1 cellular context compared by ENCODE assay signal in the genomic region with DNA sequence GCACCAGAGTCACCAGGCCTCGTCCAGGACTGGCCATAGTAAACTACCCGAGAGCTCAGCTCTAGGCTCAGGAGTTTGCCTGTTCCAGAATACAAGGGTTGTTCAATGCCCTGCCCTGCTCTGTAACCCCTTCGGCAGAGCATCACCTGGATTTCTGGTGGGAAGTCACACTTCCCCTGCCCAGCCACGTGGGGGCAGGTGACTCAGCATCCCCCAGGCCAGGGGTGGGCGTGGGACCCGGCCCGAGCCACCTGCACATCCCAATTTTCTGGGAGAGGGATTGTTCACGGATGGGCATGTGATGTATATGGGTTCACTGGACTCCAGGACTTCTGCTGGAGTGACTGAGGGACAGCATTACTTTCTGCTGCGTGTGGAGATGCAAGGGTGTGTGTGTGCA.
A peak's percentile ranks its signal among the peaks of the same experiment; 100 is the strongest.
TF ChIP-seq lines count a peak whose summit lies in the region.

No MANE protein-coding gene starts in this region.

TF ChIP-seq in H1, 55 proteins besides CTCF, POLR2A, EP300 and RAD21:
- TF ChIP-seq, protein P1, sequence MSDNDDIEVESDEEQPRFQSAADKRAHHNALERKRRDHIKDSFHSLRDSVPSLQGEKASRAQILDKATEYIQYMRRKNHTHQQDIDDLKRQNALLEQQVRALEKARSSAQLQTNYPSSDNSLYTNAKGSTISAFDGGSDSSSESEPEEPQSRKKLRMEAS (IDR thresholded peaks at IDR 0.05) = peak; percentile 69
- no peak for TF ChIP-seq EGR1 (IDR thresholded peaks at IDR 0.05; ENCODE audit: borderline replicate concordance, low read depth, low read length)
- TF ChIP-seq, protein P2, sequence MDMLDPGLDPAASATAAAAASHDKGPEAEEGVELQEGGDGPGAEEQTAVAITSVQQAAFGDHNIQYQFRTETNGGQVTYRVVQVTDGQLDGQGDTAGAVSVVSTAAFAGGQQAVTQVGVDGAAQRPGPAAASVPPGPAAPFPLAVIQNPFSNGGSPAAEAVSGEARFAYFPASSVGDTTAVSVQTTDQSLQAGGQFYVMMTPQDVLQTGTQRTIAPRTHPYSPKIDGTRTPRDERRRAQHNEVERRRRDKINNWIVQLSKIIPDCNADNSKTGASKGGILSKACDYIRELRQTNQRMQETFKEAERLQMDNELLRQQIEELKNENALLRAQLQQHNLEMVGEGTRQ (IDR thresholded peaks at IDR 0.05; ENCODE audit: low read length) = no peak
- no peak for TF ChIP-seq EZH2 (IDR thresholded peaks at IDR 0.05; ENCODE audit: low read depth, low read length, severe bottlenecking)
- TF ChIP-seq PHF8 (conservative IDR thresholded peaks at IDR 0.05; ENCODE audit: low read depth, low read length) = no peak
- TF ChIP-seq, protein P3, sequence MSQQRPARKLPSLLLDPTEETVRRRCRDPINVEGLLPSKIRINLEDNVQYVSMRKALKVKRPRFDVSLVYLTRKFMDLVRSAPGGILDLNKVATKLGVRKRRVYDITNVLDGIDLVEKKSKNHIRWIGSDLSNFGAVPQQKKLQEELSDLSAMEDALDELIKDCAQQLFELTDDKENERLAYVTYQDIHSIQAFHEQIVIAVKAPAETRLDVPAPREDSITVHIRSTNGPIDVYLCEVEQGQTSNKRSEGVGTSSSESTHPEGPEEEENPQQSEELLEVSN (IDR thresholded peaks at IDR 0.05) = peak; percentile 75
